21 cellular contexts compared by ENCODE assay signal in genomic region chr3:138511990-138512389, GRCh38.
"Had no signal": no experiment of that assay in that cellular context is flagged by ENCODE, and none has a peak within 500 bp of the region (broad histone marks: within the 10 kb centered on the region; RNA-seq: fewer than 3 reads in every experiment).

No MANE protein-coding gene starts in this region.

- H3K27me3 ChIP-seq: ascending aorta, gastrocnemius medialis, heart right ventricle, neural progenitor cell, suprapubic skin, vagina had no signal

- ATAC-seq: activated CD8-positive, alpha-beta T cell treated with anti-CD3 and anti-CD28 coated beads for 36 hours; gastrocnemius medialis; heart right ventricle; mucosa of descending colon; psoas muscle; right cardiac atrium had no signal

- H3K4me1 ChIP-seq: ascending aorta, neural progenitor cell, suprapubic skin, vagina had no signal

- H3K36me3 ChIP-seq: left ventricle myocardium inferior, neural progenitor cell, suprapubic skin, vagina had no signal

- H3K27ac ChIP-seq: ascending aorta, coronary artery, gastrocnemius medialis, heart right ventricle, left ventricle myocardium inferior, neural progenitor cell, psoas muscle, suprapubic skin, vagina had no signal

- H3K9ac ChIP-seq: neural progenitor cell had no signal

- DNase-seq: activated CD4-positive, alpha-beta T cell treated with anti-CD3 and anti-CD28 coated beads, Interleukin-2, amount 10 ng/mL, durations not matched to agents 24 days and 14 days; activated CD8-positive, alpha-beta T cell treated with anti-CD3 and anti-CD28 coated beads for 36 hours; activated gamma-delta T cell; activated T-cell treated with anti-CD3 and anti-CD28 coated beads, Interleukin-2, amount 50 U/mL, for 24 hours; erythroblast; gastrocnemius medialis; heart right ventricle; kidney glomerular epithelial cell; left ventricle myocardium inferior; mucosa of descending colon; naive B cell; psoas muscle; right cardiac atrium; trophoblast cell had no signal

- H3K4me2 ChIP-seq: neural progenitor cell had no signal

- H3K4me1 Mint-ChIP-seq: activated naive CD4-positive, alpha-beta T cell treated with anti-CD3 and anti-CD28 coated beads, Interleukin-2, amount 50 U/mL, for 24 hours; naive B cell; neural progenitor cell had no signal

- H3K4me3 Mint-ChIP-seq: activated CD4-positive, alpha-beta T cell treated with anti-CD3 and anti-CD28 coated beads, Interleukin-2, amount 10 ng/mL, durations not matched to agents 24 days and 14 days; activated CD8-positive, alpha-beta T cell treated with anti-CD3 and anti-CD28 coated beads for 36 hours; activated naive CD4-positive, alpha-beta T cell treated with anti-CD3 and anti-CD28 coated beads, Interleukin-2, amount 50 U/mL, for 24 hours; activated T-cell treated with anti-CD3 and anti-CD28 coated beads, Interleukin-2, amount 50 U/mL, for 24 hours; naive B cell; neural progenitor cell; stimulated activated naive CD8-positive, alpha-beta T cell treated with anti-CD3 and anti-CD28 coated beads, Interleukin-15, Interleukin-2, amounts not matched to agents 100 ng/mL and 50 ng/mL, for 24 hours had no signal

- H2AFZ ChIP-seq: neural progenitor cell had no signal

- H3K9me3 Mint-ChIP-seq: activated CD8-positive, alpha-beta T cell treated with anti-CD3 and anti-CD28 coated beads for 36 hours; activated naive CD4-positive, alpha-beta T cell treated with anti-CD3 and anti-CD28 coated beads, Interleukin-2, amount 50 U/mL, for 24 hours; activated T-cell treated with anti-CD3 and anti-CD28 coated beads, Interleukin-2, amount 50 U/mL, for 24 hours; neural progenitor cell; stimulated activated naive CD8-positive, alpha-beta T cell treated with anti-CD3 and anti-CD28 coated beads, Interleukin-15, Interleukin-2, amounts not matched to agents 100 ng/mL and 50 ng/mL, for 24 hours had no signal

- H3K4me3 ChIP-seq: ascending aorta, coronary artery, gastrocnemius medialis, heart right ventricle, left ventricle myocardium inferior, mucosa of descending colon, neural progenitor cell, psoas muscle, suprapubic skin, vagina had no signal

- H3K9me3 ChIP-seq: ascending aorta, gastrocnemius medialis, heart right ventricle, left ventricle myocardium inferior, mucosa of descending colon, psoas muscle, suprapubic skin, vagina had no signal

- H3K27ac Mint-ChIP-seq: activated CD4-positive, alpha-beta T cell treated with anti-CD3 and anti-CD28 coated beads, Interleukin-2, amount 10 ng/mL, durations not matched to agents 24 days and 14 days; activated CD8-positive, alpha-beta T cell treated with anti-CD3 and anti-CD28 coated beads for 36 hours; activated naive CD4-positive, alpha-beta T cell treated with anti-CD3 and anti-CD28 coated beads, Interleukin-2, amount 50 U/mL, for 24 hours; activated T-cell treated with anti-CD3 and anti-CD28 coated beads, Interleukin-2, amount 50 U/mL, for 24 hours; naive B cell; neural progenitor cell; stimulated activated naive CD8-positive, alpha-beta T cell treated with anti-CD3 and anti-CD28 coated beads, Interleukin-15, Interleukin-2, amounts not matched to agents 100 ng/mL and 50 ng/mL, for 24 hours had no signal

- H3K27me3 Mint-ChIP-seq: activated CD4-positive, alpha-beta T cell treated with anti-CD3 and anti-CD28 coated beads, Interleukin-2, amount 10 ng/mL, durations not matched to agents 24 days and 14 days; activated CD8-positive, alpha-beta T cell treated with anti-CD3 and anti-CD28 coated beads for 36 hours; activated naive CD4-positive, alpha-beta T cell treated with anti-CD3 and anti-CD28 coated beads, Interleukin-2, amount 50 U/mL, for 24 hours; activated T-cell treated with anti-CD3 and anti-CD28 coated beads, Interleukin-2, amount 50 U/mL, for 24 hours; naive B cell; stimulated activated naive CD8-positive, alpha-beta T cell treated with anti-CD3 and anti-CD28 coated beads, Interleukin-15, Interleukin-2, amounts not matched to agents 100 ng/mL and 50 ng/mL, for 24 hours had no signal
